ENCODE assay signal across 13 cellular contexts in the genomic region with DNA sequence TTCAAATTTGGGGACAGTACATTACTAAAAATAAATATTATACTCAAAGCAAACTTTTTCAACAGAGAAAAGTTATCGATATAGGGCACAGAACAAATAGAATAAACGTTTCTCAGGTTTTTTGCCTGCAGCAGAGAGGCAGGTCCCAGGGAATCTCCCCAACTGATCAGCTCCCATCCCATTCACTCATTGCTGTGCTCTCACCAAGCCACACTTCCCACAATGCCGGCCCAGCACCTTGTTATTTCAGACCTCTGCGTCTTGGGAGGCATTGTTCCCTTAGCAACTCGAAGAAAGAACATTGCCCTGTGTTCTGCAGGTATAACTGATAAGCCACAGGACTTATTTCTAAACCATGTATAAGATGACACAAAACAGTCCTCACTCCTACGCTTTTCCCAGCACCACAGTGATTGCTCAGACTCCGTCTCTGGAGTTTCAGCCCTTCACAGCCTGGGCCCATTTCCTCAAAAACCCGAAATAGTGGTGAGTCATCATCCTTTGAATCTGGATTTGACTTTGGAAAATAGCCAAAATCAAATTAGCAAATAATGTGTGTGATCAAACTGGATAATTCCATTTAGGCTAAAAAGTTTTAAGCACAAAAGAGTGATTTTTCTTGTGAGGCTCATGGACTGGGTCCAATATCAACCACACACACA.
DNase-seq lines count a peak whose midpoint lies in the region; ATAC-seq, FAIRE-seq and TF ChIP-seq lines count a peak whose summit lies in the region.
"Had no signal": no experiment of that assay in that cellular context is flagged by ENCODE, and none has a peak within 500 bp of the region (broad histone marks: within the 10 kb centered on the region; RNA-seq: fewer than 3 reads in every experiment).

No MANE protein-coding gene starts in this region.

- H3K4me1 Mint-ChIP-seq in activated CD4-positive, alpha-beta T cell treated with anti-CD3 and anti-CD28 coated beads, Interleukin-2, amount 10 ng/mL, durations not matched to agents 7 days and 5 days = no peaks in the 10 kb centered on the region
- H3K4me1 Mint-ChIP-seq: activated T-helper 17 cell treated with anti-CD3 and anti-CD28 coated beads, Interleukin-2, amount 50 U/mL, for 72 hours had no signal

- no peak overlapping the region for H3K4me3 Mint-ChIP-seq in activated CD4-positive, alpha-beta T cell treated with anti-CD3 and anti-CD28 coated beads, Interleukin-2, amount 10 ng/mL, durations not matched to agents 7 days and 5 days
- H3K4me3 Mint-ChIP-seq: activated T-helper 17 cell treated with anti-CD3 and anti-CD28 coated beads, Interleukin-2, amount 50 U/mL, for 72 hours had no signal

- no peak overlapping the region for H4K5ac ChIP-seq in mesendoderm (ENCODE audit: low read length)

- H3K23ac ChIP-seq in mesendoderm (ENCODE audit: low read length) = no peak overlapping the region

- H3K9ac ChIP-seq in PC-3 (ENCODE audit: low read length) (no peak overlapping the region), mesendoderm (ENCODE audit: low read length) (no peak overlapping the region)

- CTCF ChIA-PET in PC-3 (lab: Charles Lee) = no interaction called here
- CTCF ChIA-PET in activated CD4-positive, alpha-beta T cell treated with anti-CD3 and anti-CD28 coated beads, Interleukin-2, amount 10 ng/mL, durations not matched to agents 7 days and 5 days (lab: Charles Lee) = no interaction called here

- H3K79me1 ChIP-seq in mesendoderm (ENCODE audit: low read length) = no peaks in the 10 kb centered on the region

- no peak overlapping the region for H3K18ac ChIP-seq in mesendoderm (ENCODE audit: low read length)

- ATAC-seq in PC-3 = no peak
- ATAC-seq in GM21367 (IDR thresholded peaks at IDR 0.05; ENCODE audit: unreplicated experiment) = no peak
- ATAC-seq: activated T-helper 17 cell treated with anti-CD3 and anti-CD28 coated beads, Interleukin-2, amount 50 U/mL, for 72 hours; upper lobe of right lung had no signal

- H3K4me2 ChIP-seq in PC-3 (ENCODE audit: low read length) (no peak overlapping the region), mesendoderm (ENCODE audit: low read length) (no peak overlapping the region)

- peak; percentile 35 for DNase-seq in AG08395 (ENCODE audit: low spot score)
- DNase-seq in PC-3 = peak; percentile 39
- peak; percentile 8 for DNase-seq in mesendoderm
- DNase-seq in stimulated activated CD4-positive, alpha-beta T cell treated with anti-CD3 and anti-CD28 coated beads, Interleukin-4, amount 100 ng/mL, for 4 hours = no peak
- DNase-seq in activated CD4-positive, alpha-beta T cell treated with anti-CD3 and anti-CD28 coated beads, Interleukin-2, amount 10 ng/mL, durations not matched to agents 7 days and 5 days = no peak
- no peak for DNase-seq in activated naive CD4-positive, alpha-beta T cell treated with Interleukin-2 at 50 U/mL for 16 hours
- DNase-seq: NCI-H187 treated with DMSO at 0.1 percent for 48 hours, upper lobe of right lung had no signal

- H3K27ac Mint-ChIP-seq in activated CD4-positive, alpha-beta T cell treated with anti-CD3 and anti-CD28 coated beads, Interleukin-2, amount 10 ng/mL, durations not matched to agents 7 days and 5 days = no peak overlapping the region
- H3K27ac Mint-ChIP-seq: activated T-helper 17 cell treated with anti-CD3 and anti-CD28 coated beads, Interleukin-2, amount 50 U/mL, for 72 hours had no signal

- no peaks in the 10 kb centered on the region for H3K9me2 ChIP-seq in PC-3 (replicated peaks; ENCODE audit: low read length)

- H3K9me3 ChIP-seq in PC-3 (ENCODE audit: low read length) = no peaks in the 10 kb centered on the region
- H3K9me3 ChIP-seq: neutrophil, upper lobe of right lung had no signal

- peak; percentile 33 for FAIRE-seq in endometrium (lab: Jason Lieb, UNC)

- H3K27ac ChIP-seq in PC-3 (ENCODE audit: low read length) = peak overlapping the region; percentile 59
- H3K27ac ChIP-seq in mesendoderm (ENCODE audit: low read depth, low read length) = no peak overlapping the region
- H3K27ac ChIP-seq: C4-2B, neutrophil, upper lobe of right lung had no signal

- no peaks in the 10 kb centered on the region for H3F3A ChIP-seq in PC-3 (ENCODE audit: low read length, unreplicated experiment)

- no peaks in the 10 kb centered on the region for H3K27me3 ChIP-seq in PC-3 (ENCODE audit: low read length)
- H3K27me3 ChIP-seq in mesendoderm (ENCODE audit: insufficient read depth, low read length, poor library complexity) = no peaks in the 10 kb centered on the region
- H3K27me3 ChIP-seq: neutrophil, upper lobe of right lung had no signal

- H3K4me1 ChIP-seq in PC-3 (ENCODE audit: insufficient read depth, low read length) (peaks cover 9% of the 10 kb centered on the region; the same call in 1 of the 2 replicates), mesendoderm (ENCODE audit: control insufficient read depth, low read depth, low read length) (peaks cover 2% of the 10 kb centered on the region)
- H3K4me1 ChIP-seq: upper lobe of right lung had no signal

- no peak overlapping the region for H2BK15ac ChIP-seq in mesendoderm (replicated peaks; ENCODE audit: low read depth)

- no TSS peak for BruUV-seq in PC-3 (replicated peaks; lab: Mats Ljungman, UMichigan)

- no peak overlapping the region for H3K4ac ChIP-seq in mesendoderm (ENCODE audit: low read depth, low read length)

- no peak overlapping the region for H4K8ac ChIP-seq in mesendoderm (ENCODE audit: low read depth, low read length)

- H2BK5ac ChIP-seq in mesendoderm (ENCODE audit: low read length) = no peak overlapping the region

- H3K36me3 ChIP-seq in PC-3 (ENCODE audit: low read depth, low read length) = no peaks in the 10 kb centered on the region
- H3K36me3 ChIP-seq in mesendoderm (ENCODE audit: control insufficient read depth, insufficient read depth, low read length) = no peaks in the 10 kb centered on the region
- H3K36me3 ChIP-seq: neutrophil, upper lobe of right lung had no signal

- no peak overlapping the region for H3K4me3 ChIP-seq in PC-3 (ENCODE audit: low read length)
- H3K4me3 ChIP-seq in mesendoderm (ENCODE audit: low read length) = no peak overlapping the region
- H3K4me3 ChIP-seq: upper lobe of right lung had no signal

- intact Hi-C loops in PC-3 (cut with micrococcal nuclease) = no loop called here

- H3K27me3 Mint-ChIP-seq in activated CD4-positive, alpha-beta T cell treated with anti-CD3 and anti-CD28 coated beads, Interleukin-2, amount 10 ng/mL, durations not matched to agents 7 days and 5 days = no peaks in the 10 kb centered on the region
- H3K27me3 Mint-ChIP-seq: activated T-helper 17 cell treated with anti-CD3 and anti-CD28 coated beads, Interleukin-2, amount 50 U/mL, for 72 hours had no signal

- no peak for TF ChIP-seq CTCF in PC-3 (conservative IDR thresholded peaks at IDR 0.05; ENCODE audit: low read depth, low read length)

- no peak overlapping the region for H2BK120ac ChIP-seq in mesendoderm (ENCODE audit: low read depth, low read length)

- H4K20me1 ChIP-seq in PC-3 (ENCODE audit: low read length) = no peaks in the 10 kb centered on the region

- no CpG with 5 or more reads among the region's 8 CpGs for WGBS in mesendoderm (ENCODE audit: extremely low coverage, insufficient coverage, low lambda C conversion rate)

- H2AFZ ChIP-seq in PC-3 (ENCODE audit: low read length) = no peak overlapping the region

- H3K36me3 Mint-ChIP-seq in activated CD4-positive, alpha-beta T cell treated with anti-CD3 and anti-CD28 coated beads, Interleukin-2, amount 10 ng/mL, durations not matched to agents 7 days and 5 days (ENCODE audit: low read depth) = no peaks in the 10 kb centered on the region

- no peaks in the 10 kb centered on the region for H3K9me3 Mint-ChIP-seq in activated CD4-positive, alpha-beta T cell treated with anti-CD3 and anti-CD28 coated beads, Interleukin-2, amount 10 ng/mL, durations not matched to agents 7 days and 5 days
- H3K9me3 Mint-ChIP-seq: activated T-helper 17 cell treated with anti-CD3 and anti-CD28 coated beads, Interleukin-2, amount 50 U/mL, for 72 hours had no signal

- no peak overlapping the region for H2AK5ac ChIP-seq in mesendoderm (ENCODE audit: low read length)

- POLR2A ChIA-PET in PC-3 (lab: Charles Lee; ENCODE audit: unreplicated experiment) = no interaction called here
- POLR2A ChIA-PET in activated CD4-positive, alpha-beta T cell treated with anti-CD3 and anti-CD28 coated beads, Interleukin-2, amount 10 ng/mL, durations not matched to agents 7 days and 5 days (lab: Charles Lee) = no interaction called here

- H3K79me2 ChIP-seq in PC-3 (ENCODE audit: low read length) (no peaks in the 10 kb centered on the region), mesendoderm (ENCODE audit: control insufficient read depth, insufficient read depth, low read length) (no peaks in the 10 kb centered on the region)

- H3K56ac ChIP-seq in mesendoderm (ENCODE audit: low read length) = no peak overlapping the region

Comparison
In these comparisons a context has a peak if more than half of its experiments do, and no peak if none do; other contexts are left out.
1. DNase-seq: peak in AG08395 (single experiment), PC-3 (single experiment) and mesendoderm (single experiment); none in stimulated activated CD4-positive, alpha-beta T cell treated with anti-CD3 and anti-CD28 coated beads, Interleukin-4, amount 100 ng/mL, for 4 hours (0 of 2), activated CD4-positive, alpha-beta T cell treated with anti-CD3 and anti-CD28 coated beads, Interleukin-2, amount 10 ng/mL, durations not matched to agents 7 days and 5 days (single experiment) and activated naive CD4-positive, alpha-beta T cell treated with Interleukin-2 at 50 U/mL for 16 hours (single experiment).